ENCODE assay signal across 11 cellular contexts in genomic region chr9:88011005-88011766, GRCh38. TPM values are rescaled to one million over a fixed set of nuclear protein-coding genes. Genes with fewer than 3 reads are reported as not detected.
A peak's percentile ranks its signal among the peaks of the same experiment; 100 is the strongest.
DNase-seq lines count a peak whose midpoint lies in the region; ATAC-seq and TF ChIP-seq lines count a peak whose summit lies in the region.
"Had no signal": no experiment of that assay in that cellular context is flagged by ENCODE, and none has a peak within 500 bp of the region (broad histone marks: within the 10 kb centered on the region; RNA-seq: fewer than 3 reads in every experiment).

No MANE protein-coding gene starts in this region.

- no peak overlapping the region for H3K4me3 ChIP-seq in H7 (ENCODE audit: insufficient read depth, low read depth, low read length)
- no peak overlapping the region for H3K4me3 ChIP-seq in adipocyte (ENCODE audit: low read length)
- no peak overlapping the region for H3K4me3 ChIP-seq in heart left ventricle
- H3K4me3 ChIP-seq: colonic mucosa had no signal

- 64 to 76% (median 70%) methylated on average over 3 of the region's 3 CpGs for WGBS in heart left ventricle, 4 donors

- H3K36me3 ChIP-seq in H7 (replicated peaks; ENCODE audit: control insufficient read depth, insufficient read depth, low read length) (no peaks in the 10 kb centered on the region), adipocyte (ENCODE audit: control insufficient read depth, insufficient read depth, low read length, severe bottlenecking) (no peaks in the 10 kb centered on the region), heart left ventricle (no peaks in the 10 kb centered on the region)
- H3K36me3 ChIP-seq: colonic mucosa had no signal

- H3K9me3 ChIP-seq in adipocyte (ENCODE audit: control insufficient read depth, low read length) (peaks cover 3% of the 10 kb centered on the region), heart left ventricle (peaks cover 0 to 7% (median 0%) of the 10 kb centered on the region in 12 donors)
- H3K9me3 ChIP-seq: colonic mucosa had no signal

- H3K4me1 ChIP-seq in adipocyte (ENCODE audit: control insufficient read depth, insufficient read depth, low read length) (no peaks in the 10 kb centered on the region), heart left ventricle (no peaks in the 10 kb centered on the region)
- H3K4me1 ChIP-seq: colonic mucosa had no signal

- H3K9ac ChIP-seq in adipocyte (ENCODE audit: low read length): no peak overlapping the region

- TF ChIP-seq CTCF in heart left ventricle (IDR thresholded peaks at IDR 0.05): peak in 3 of 12 donors; percentile 5 to 11 (median 7)

- H3K27me3 ChIP-seq in H7 (ENCODE audit: control insufficient read depth, insufficient read depth, low read length) (no peaks in the 10 kb centered on the region), adipocyte (replicated peaks; ENCODE audit: control insufficient read depth, insufficient read depth, low read length) (no peaks in the 10 kb centered on the region), heart left ventricle (peaks cover 0 to 16% (median 0%) of the 10 kb centered on the region in 9 donors)
- H3K27me3 ChIP-seq: colonic mucosa had no signal

- TF ChIP-seq POLR2A in heart left ventricle (IDR thresholded peaks at IDR 0.05): no peak

- no peak for ATAC-seq in HG03521 (IDR thresholded peaks at IDR 0.05; ENCODE audit: unreplicated experiment)
- ATAC-seq in heart left ventricle: no peak

- DNase-seq in 8988T (peak; percentile 40), H7 (peak; percentile 63), adipocyte (ENCODE audit: low read depth) (peak; percentile 62), inferior parietal cortex (ENCODE audit: extremely low spot score) (peak; percentile 8), cerebellar nuclear complex (lab: John Stamatoyannopoulos, UW) (no peak), heart left ventricle (no peak)
- no peak for DNase-seq in activated CD8-positive, alpha-beta memory T cell treated with anti-CD3 and anti-CD28 coated beads, Interleukin-2, amount 50 U/mL, for 4 hours
- DNase-seq: CD4-positive, alpha-beta T cell; colonic mucosa; NCI-H345 had no signal

- H3K27ac ChIP-seq in heart left ventricle: no peak overlapping the region
- H3K27ac ChIP-seq: colonic mucosa had no signal

- intact Hi-C loops in heart left ventricle (cut with DNase I): no loop called here

RNA-seq across cellular contexts. Expression of gene CDK20, which starts 36.9 kb away (rescaled TPM):
- total RNA-seq in H7 (2014; rRNA removed; shearing (Covaris generic)): 3.5 and 4.5 TPM in 2 replicates
- 1 to 10 TPM; 1.2 to 4.8 (median 1.9) TPM for total RNA-seq in heart left ventricle
- polyA plus RNA-seq in heart left ventricle: 1 to 10 TPM; 1.6 to 3.1 TPM

Comparison
In these comparisons a context has a peak if more than half of its experiments do, and no peak if none do; other contexts are left out.
1. DNase-seq: peak in 8988T (single experiment), H7 (single experiment), adipocyte (single experiment) and inferior parietal cortex (single experiment); none in cerebellar nuclear complex (0 of 2), heart left ventricle (0 of 5) and activated CD8-positive, alpha-beta memory T cell treated with anti-CD3 and anti-CD28 coated beads, Interleukin-2, amount 50 U/mL, for 4 hours (single experiment).